Comparison of ENCODE assay signal across 17 cellular contexts in genomic region chr11:115148101-115148500, GRCh38.
DNase-seq lines count a peak whose midpoint lies in the region; ATAC-seq, FAIRE-seq and TF ChIP-seq lines count a peak whose summit lies in the region.
"Had no signal": no experiment of that assay in that cellular context is flagged by ENCODE, and none has a peak within 500 bp of the region (broad histone marks: within the 10 kb centered on the region; RNA-seq: fewer than 3 reads in every experiment).

No MANE protein-coding gene starts in this region.

- in situ Hi-C loops in transverse colon (cut with MboI; ENCODE audit: low pct_ligation_motif_present in 1 of 4, low pct_unique_long_range_greater_than_20kb in 1 of 4, low sequenced_read_pairs in 3 of 4), result no loop called here

- H3K4me1 ChIP-seq in transverse colon, result no peaks in the 10 kb centered on the region

- TF ChIP-seq CTCF in omental fat pad (IDR thresholded peaks at IDR 0.05) (no peak), transverse colon (IDR thresholded peaks at IDR 0.05) (no peak)

- H3K27me3 ChIP-seq in transverse colon, result no peaks in the 10 kb centered on the region

- no peak for TF ChIP-seq EP300 in transverse colon (IDR thresholded peaks at IDR 0.05; ENCODE audit: low read depth)

- H3K27ac ChIP-seq in transverse colon, result no peak overlapping the region

- H3K9me3 ChIP-seq in transverse colon, result no peaks in the 10 kb centered on the region

- intact Hi-C loops in transverse colon (cut with DNase I; ENCODE audit: low total_unique reads), result no loop called here

- TF ChIP-seq POLR2A in GM12891 (IDR thresholded peaks at IDR 0.05; ENCODE audit: low read depth, low read length), result no peak
- no peak for TF ChIP-seq POLR2A in transverse colon (IDR thresholded peaks at IDR 0.05)

- ATAC-seq in esophagus mucosa (peak; percentile 26), omental fat pad (ENCODE audit: low FRiP score) (peak; percentile 19), HG02938 (IDR thresholded peaks at IDR 0.05; ENCODE audit: unreplicated experiment) (no peak)

- DNase-seq in GM12891 (ENCODE audit: insufficient read length, low spot score) (no peak), HTR-8/SVneo (ENCODE audit: insufficient read length, low spot score) (no peak), omental fat pad (ENCODE audit: low spot score) (no peak), transverse colon (no peak), retina (no peak)
- DNase-seq: H7, HFFc6, NCI-H1048, NCI-H1417, NCI-H1694, NCI-H2081, NCI-H510A, NCI-H69, SHP77 treated with DMSO at 0.1 percent for 48 hours had no signal

- no peak overlapping the region for H3K4me3 ChIP-seq in transverse colon

- no peaks in the 10 kb centered on the region for H3K36me3 ChIP-seq in transverse colon

- WGBS in transverse colon (ENCODE audit: low coverage in 1 of 2), 2 donors, result 88 to 93% methylated on average over 4 of the region's 4 CpGs

- FAIRE-seq in GM12891 (lab: Jason Lieb, UNC) (peak; percentile 66), HTR-8/SVneo (lab: Jason Lieb, UNC) (peak; percentile 94)
- FAIRE-seq: D721Med had no signal

TF ChIP-seq in GM12891, 5 proteins besides CTCF, POLR2A, EP300 and RAD21:
- TF ChIP-seq PAX5 (IDR thresholded peaks at IDR 0.05; ENCODE audit: insufficient read depth, low read length, severe bottlenecking) (no peak), POLR2AphosphoS5 (IDR thresholded peaks at IDR 0.05; ENCODE audit: low read depth, low read length) (no peak), TAF1 (IDR thresholded peaks at IDR 0.05; ENCODE audit: low read depth, low read length) (no peak), SPI1 (IDR thresholded peaks at IDR 0.05; ENCODE audit: low read depth, low read length) (no peak), POU2F2 (IDR thresholded peaks at IDR 0.05; ENCODE audit: low read depth, low read length) (no peak)
